Comparison of ENCODE assay signal across 8 cellular contexts in genomic region chrX:130339408-130340222, GRCh38. TPM values are rescaled to one million over a fixed set of nuclear protein-coding genes. Genes with fewer than 3 reads are reported as not detected.
DNase-seq lines count a peak whose midpoint lies in the region; TF ChIP-seq lines count a peak whose summit lies in the region.

Gene SLC25A14, plus strand, starts transcription at chrX:130339919. Its CDS starts 360 bp downstream, at chrX:130340279.

- H3K9me3 Mint-ChIP-seq in activated naive CD4-positive, alpha-beta T cell treated with anti-CD3 and anti-CD28 coated beads for 36 hours: no peaks in the 10 kb centered on the region

- CTCF ChIA-PET in activated naive CD4-positive, alpha-beta T cell treated with anti-CD3 and anti-CD28 coated beads for 36 hours (lab: Charles Lee): interaction anchor here (0.8 kb wide), 1 partner anchor 9 kb away, joined by 3 read pairs; no protein-coding TSS in a partner anchor

- peak within 1 kb of the TSS; percentile 89 for H3K27ac Mint-ChIP-seq in activated naive CD4-positive, alpha-beta T cell treated with anti-CD3 and anti-CD28 coated beads for 36 hours

- no peaks in the 10 kb centered on the region for H3K36me3 Mint-ChIP-seq in activated naive CD4-positive, alpha-beta T cell treated with anti-CD3 and anti-CD28 coated beads for 36 hours (ENCODE audit: low read depth)

- peak within 1 kb of the TSS; percentile 86 for H3K4me3 Mint-ChIP-seq in activated naive CD4-positive, alpha-beta T cell treated with anti-CD3 and anti-CD28 coated beads for 36 hours

- peaks cover 8% of the 10 kb centered on the region for H3K79me2 ChIP-seq in osteoblast (ENCODE audit: insufficient read depth, low read length)

- intact Hi-C loops in activated naive CD4-positive, alpha-beta T cell treated with anti-CD3 and anti-CD28 coated beads for 36 hours (cut with micrococcal nuclease): loop anchor here (1.0 to 10.0 kb wide), 8 partner anchors 62 to 1473 kb away; partner anchors contain the start of genes AIFM1, BCORL1, ELF4 and ENOX2

- H3K4me1 Mint-ChIP-seq in activated naive CD4-positive, alpha-beta T cell treated with anti-CD3 and anti-CD28 coated beads for 36 hours (ENCODE audit: low read depth): peaks cover 13% of the 10 kb centered on the region

- H3K27me3 Mint-ChIP-seq in activated naive CD4-positive, alpha-beta T cell treated with anti-CD3 and anti-CD28 coated beads for 36 hours (ENCODE audit: low read depth): no peaks in the 10 kb centered on the region

- peak; percentile 32 for DNase-seq in HFF-Myc (ENCODE audit: extremely low read depth, low read depth)
- DNase-seq in MV-4-11 (lab: John Stamatoyannopoulos, UW): peak; percentile 67
- no peak for DNase-seq in SK-N-MC (ENCODE audit: low read depth, low spot score)
- DNase-seq in activated naive CD4-positive, alpha-beta T cell treated with anti-CD3 and anti-CD28 coated beads for 36 hours: peak; percentile 82
- no peak for DNase-seq in glomerular endothelial cell (ENCODE audit: extremely low read depth, low read depth, low spot score)
- peak; percentile 73 for DNase-seq in osteoblast (ENCODE audit: insufficient read length, low spot score, missing footprints)

- under 1% methylated on average over 55 of the region's 55 CpGs for whole genome bisulfite sequencing in thymus

- H3K36me3 ChIP-seq in SK-N-MC (ENCODE audit: insufficient read depth, low read length) (no peaks in the 10 kb centered on the region), osteoblast (ENCODE audit: insufficient read depth, low read length) (no peaks in the 10 kb centered on the region), thymus (ENCODE audit: control insufficient read depth, insufficient read depth) (no peaks in the 10 kb centered on the region)

- H3K9me3 ChIP-seq in SK-N-MC (ENCODE audit: low read depth, low read length) (no peaks in the 10 kb centered on the region), osteoblast (ENCODE audit: low read depth, low read length) (no peaks in the 10 kb centered on the region), thymus (ENCODE audit: control insufficient read depth) (no peaks in the 10 kb centered on the region)

- peak within 1 kb of the TSS; percentile 99 for H2AFZ ChIP-seq in osteoblast (ENCODE audit: low read length)

- peak within 1 kb of the TSS; percentile 71 for H3K4me3 ChIP-seq in GM08714 (ENCODE audit: low read length)
- peak within 1 kb of the TSS; percentile 63 for H3K4me3 ChIP-seq in HFF-Myc (replicated peaks; ENCODE audit: low read depth, low read length)
- H3K4me3 ChIP-seq in SK-N-MC: peak within 1 kb of the TSS; percentile 86
- peak within 1 kb of the TSS; percentile 85 for H3K4me3 ChIP-seq in osteoblast (ENCODE audit: insufficient read depth, low read length)
- H3K4me3 ChIP-seq in thymus (ENCODE audit: low read length): peak within 1 kb of the TSS; percentile 71

- TF ChIP-seq CTCF in HFF-Myc (IDR thresholded peaks at IDR 0.05; ENCODE audit: low read depth, low read length, missing control alignments): no peak
- no peak for TF ChIP-seq CTCF in osteoblast (IDR thresholded peaks at IDR 0.05; ENCODE audit: extremely low read depth, low read depth, low read length)

- peak within 1 kb of the TSS; percentile 68 for H3K4me2 ChIP-seq in osteoblast (ENCODE audit: insufficient read depth, low read length)

- peak within 1 kb of the TSS; percentile 76 for H3K9ac ChIP-seq in SK-N-MC (ENCODE audit: insufficient read length)

- H4K20me1 ChIP-seq in osteoblast (ENCODE audit: insufficient read depth, low read length): no peaks in the 10 kb centered on the region

- no peaks in the 10 kb centered on the region for H3K4me1 ChIP-seq in osteoblast (ENCODE audit: insufficient read depth, low read length)
- peaks cover 4% of the 10 kb centered on the region for H3K4me1 ChIP-seq in thymus (ENCODE audit: control insufficient read depth, insufficient read depth, low read length)

- H3K27me3 ChIP-seq in osteoblast (ENCODE audit: insufficient read depth, low read length): no peaks in the 10 kb centered on the region
- H3K27me3 ChIP-seq in thymus (ENCODE audit: control insufficient read depth, insufficient read depth): no peaks in the 10 kb centered on the region

- H3K27ac ChIP-seq in SK-N-MC (peak within 1 kb of the TSS; percentile 60; the same call in 1 of the 2 replicates), osteoblast (ENCODE audit: low read depth, low read length) (peak within 1 kb of the TSS; percentile 57), thymus (ENCODE audit: low read depth) (no peak within 1 kb of the TSS)

RNA-seq across cellular contexts. Expression of gene SLC25A14, which starts in this region (rescaled TPM):
- total RNA-seq in activated naive CD4-positive, alpha-beta T cell treated with anti-CD3 and anti-CD28 coated beads for 36 hours: 1 to 10 TPM; 7.4 to 9.0 TPM
- total RNA-seq in glomerular endothelial cell (10.9 and 11.1 TPM in 2 replicates), osteoblast (10.9 and 13.3 TPM in 2 replicates)
- polyA plus RNA-seq in thymus: 23.7 TPM

Comparison
In these comparisons a context has a peak if more than half of its experiments do, and no peak if none do; other contexts are left out.
1. DNase-seq: peak in HFF-Myc (single experiment), MV-4-11 (single experiment), activated naive CD4-positive, alpha-beta T cell treated with anti-CD3 and anti-CD28 coated beads for 36 hours (single experiment) and osteoblast (single experiment); none in SK-N-MC (single experiment) and glomerular endothelial cell (single experiment).
2. Peak in every context shown above with its lines, with median percentiles within 50 percentile points of each other: H3K4me3 ChIP-seq.